Comparison of ENCODE assay signal across 10 cellular contexts in the genomic region with DNA sequence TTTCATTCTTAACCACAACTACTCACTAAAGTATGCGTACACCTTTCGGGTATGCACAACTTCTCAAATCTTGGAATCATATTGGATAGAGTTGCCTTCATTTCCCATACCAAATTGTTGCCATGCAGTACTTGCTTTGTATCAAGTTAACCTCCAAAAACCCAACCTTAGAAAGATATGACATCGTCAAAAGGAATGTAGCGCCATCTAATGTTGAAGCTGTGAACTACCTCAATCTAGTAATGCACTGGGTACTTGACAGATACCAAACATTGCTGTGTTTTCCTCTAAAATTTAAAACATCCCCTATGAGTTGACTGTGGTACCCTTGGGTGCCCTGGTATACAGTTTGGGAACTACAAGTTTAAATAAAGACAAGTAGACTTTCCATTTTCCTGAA.
DNase-seq lines count a peak whose midpoint lies in the region; ATAC-seq and TF ChIP-seq lines count a peak whose summit lies in the region.
"Had no signal": no experiment of that assay in that cellular context is flagged by ENCODE, and none has a peak within 500 bp of the region (broad histone marks: within the 10 kb centered on the region; RNA-seq: fewer than 3 reads in every experiment).

No MANE protein-coding gene starts in this region.

- H3K9me3 ChIP-seq in sigmoid colon: no peaks in the 10 kb centered on the region
- H3K9me3 ChIP-seq: suprapubic skin had no signal

- TF ChIP-seq POLR2A in sigmoid colon (IDR thresholded peaks at IDR 0.05) (no peak), GM18505 (IDR thresholded peaks at IDR 0.05; ENCODE audit: borderline replicate concordance, extremely low read depth, insufficient read depth, insufficient read length) (no peak)

- no peak overlapping the region for H3K4me3 ChIP-seq in epithelial cell of esophagus (ENCODE audit: low read length)
- H3K4me3 ChIP-seq in sigmoid colon: no peak overlapping the region
- H3K4me3 ChIP-seq: suprapubic skin had no signal

- WGBS in sigmoid colon, 2 donors: 96 to 98% methylated on average over 4 of the region's 4 CpGs

- H3K4me1 ChIP-seq in sigmoid colon: no peaks in the 10 kb centered on the region

- H3K27ac ChIP-seq in 22Rv1: no peak overlapping the region
- H3K27ac ChIP-seq in sigmoid colon: no peak overlapping the region
- H3K27ac ChIP-seq: suprapubic skin had no signal

- no peaks in the 10 kb centered on the region for H3K27me3 ChIP-seq in sigmoid colon
- H3K27me3 ChIP-seq: suprapubic skin had no signal

- TF ChIP-seq CTCF in 22Rv1 (IDR thresholded peaks at IDR 0.05): peak; percentile 47
- TF ChIP-seq CTCF in GM10266 (IDR thresholded peaks at IDR 0.05; ENCODE audit: control insufficient read depth, insufficient read depth, low read depth, missing control alignments): peak; percentile 29
- peak; percentile 32 for TF ChIP-seq CTCF in epithelial cell of esophagus (IDR thresholded peaks at IDR 0.05; ENCODE audit: insufficient read depth, low read depth, low read length, missing control alignments)
- no peak for TF ChIP-seq CTCF in sigmoid colon (IDR thresholded peaks at IDR 0.05)

- intact Hi-C loops in sigmoid colon (cut with DNase I): no loop called here

- no peak for ATAC-seq in GM18502 (IDR thresholded peaks at IDR 0.05; ENCODE audit: poor library complexity, unreplicated experiment)
- no peak for ATAC-seq in GM18505 (IDR thresholded peaks at IDR 0.05; ENCODE audit: unreplicated experiment)
- ATAC-seq: activated naive CD4-positive, alpha-beta T cell treated with anti-CD3 and anti-CD28 coated beads, Interleukin-2, amount 50 U/mL, for 72 hours had no signal

- DNase-seq in GM10266 (ENCODE audit: extremely low spot score): no peak
- peak; percentile 3 for DNase-seq in NCI-H748 treated with DMSO at 0.1 percent for 48 hours (lab: John Stamatoyannopoulos, UW)
- DNase-seq in epithelial cell of esophagus (ENCODE audit: low read depth): peak; percentile 14
- no peak for DNase-seq in stimulated activated CD4-positive, alpha-beta T cell treated with anti-CD3 and anti-CD28 coated beads, Interleukin-1b, Interleukin-23, amount 100 ng/mL, for 48 hours
- DNase-seq in sigmoid colon: no peak

- TF ChIP-seq EP300 in sigmoid colon (IDR thresholded peaks at IDR 0.05): no peak

- H3K36me3 ChIP-seq in sigmoid colon: no peaks in the 10 kb centered on the region
- H3K36me3 ChIP-seq: suprapubic skin had no signal

Comparison
In these comparisons a context has a peak if more than half of its experiments do, and no peak if none do; other contexts are left out.
1. CTCF ChIP-seq: peak in 22Rv1 (single experiment), GM10266 (single experiment) and epithelial cell of esophagus (single experiment); none in sigmoid colon (0 of 4).
2. DNase-seq: peak in NCI-H748 treated with DMSO at 0.1 percent for 48 hours (single experiment) and epithelial cell of esophagus (single experiment); none in GM10266 (single experiment), stimulated activated CD4-positive, alpha-beta T cell treated with anti-CD3 and anti-CD28 coated beads, Interleukin-1b, Interleukin-23, amount 100 ng/mL, for 48 hours (single experiment) and sigmoid colon (single experiment).